25 cellular contexts compared by ENCODE assay signal in genomic region chr2:238571626-238572372, GRCh38.
"Had no signal": no experiment of that assay in that cellular context is flagged by ENCODE, and none has a peak within 500 bp of the region (broad histone marks: within the 10 kb centered on the region; RNA-seq: fewer than 3 reads in every experiment).

No MANE protein-coding gene starts in this region.

- H3K27ac ChIP-seq: adrenal gland, ascending aorta, coronary artery, esophagus muscularis mucosa, ovary, WERI-Rb-1 had no signal

- H3K9me3 ChIP-seq: adrenal gland, ascending aorta, ovary, thyroid gland had no signal

- H3K4me3 ChIP-seq: adrenal gland, ascending aorta, coronary artery, esophagus muscularis mucosa, ovary, thyroid gland had no signal

- H3K9me3 Mint-ChIP-seq: activated CD4-positive, alpha-beta T cell treated with anti-CD3 and anti-CD28 coated beads, Interleukin-2, amount 10 ng/mL, durations not matched to agents 7 days and 5 days; activated CD8-positive, alpha-beta T cell treated with anti-CD3 and anti-CD28 coated beads for 36 hours; T-cell; T-helper 2 cell treated with Interferon-gamma antibody and Interleukin-4, amounts not matched to agents 5 μg/mL and 100 μg/mL, for 36 hours had no signal

- DNase-seq: activated CD4-positive, alpha-beta T cell treated with anti-CD3 and anti-CD28 coated beads, Interleukin-2, amount 10 ng/mL, durations not matched to agents 7 days and 5 days; activated CD4-positive, CD25-positive, alpha-beta regulatory T cell treated with anti-CD3 and anti-CD28 coated beads, Interleukin-2, amount 50 U/mL, for 72 hours; activated CD8-positive, alpha-beta memory T cell treated with anti-CD3 and anti-CD28 coated beads, Interleukin-2, amount 10 ng/mL, durations not matched to agents 7 days and 5 days; activated CD8-positive, alpha-beta T cell treated with anti-CD3 and anti-CD28 coated beads for 36 hours; activated T-cell treated with anti-CD3 and anti-CD28 coated beads for 4 hours; adrenal gland; glutamatergic neuron; hippocampal formation; mesendoderm; naive thymus-derived CD4-positive, alpha-beta T cell; right cardiac atrium; stimulated activated CD4-positive, alpha-beta T cell treated with anti-CD3 and anti-CD28 coated beads, Interleukin-12 subunit alpha, Interleukin-12 subunit beta, amount 100 ng/mL, for 4 hours; stimulated activated CD4-positive, alpha-beta T cell treated with anti-CD3 and anti-CD28 coated beads, Interleukin-4, amount 100 ng/mL, for 4 hours; stimulated activated naive CD8-positive, alpha-beta T cell treated with anti-CD3 and anti-CD28 coated beads, Interleukin-15, Interleukin-2, amounts not matched to agents 100 U/mL and 50 U/mL, for 24 hours; T-cell; WERI-Rb-1 had no signal

- H3K4me1 ChIP-seq: adrenal gland, ascending aorta had no signal

- H3K27me3 ChIP-seq: adrenal gland, ascending aorta, esophagus muscularis mucosa, ovary, thyroid gland had no signal

- H3K36me3 ChIP-seq: adrenal gland, ascending aorta, esophagus muscularis mucosa, ovary, thyroid gland, WERI-Rb-1 had no signal

- H3K36me3 Mint-ChIP-seq: activated CD8-positive, alpha-beta memory T cell treated with anti-CD3 and anti-CD28 coated beads, Interleukin-2, amount 10 ng/mL, durations not matched to agents 7 days and 5 days; activated naive CD8-positive, alpha-beta T cell; naive thymus-derived CD4-positive, alpha-beta T cell; T-cell had no signal

- FAIRE-seq: frontal cortex, TTC549 had no signal

- H3K4me3 Mint-ChIP-seq: activated CD4-positive, alpha-beta T cell treated with anti-CD3 and anti-CD28 coated beads, Interleukin-2, amount 10 ng/mL, durations not matched to agents 7 days and 5 days; activated CD8-positive, alpha-beta memory T cell treated with anti-CD3 and anti-CD28 coated beads, Interleukin-2, amount 10 ng/mL, durations not matched to agents 7 days and 5 days; activated CD8-positive, alpha-beta T cell treated with anti-CD3 and anti-CD28 coated beads for 36 hours; activated naive CD8-positive, alpha-beta T cell; naive thymus-derived CD4-positive, alpha-beta T cell; T-cell; T-helper 2 cell treated with Interferon-gamma antibody and Interleukin-4, amounts not matched to agents 5 μg/mL and 100 μg/mL, for 36 hours had no signal

- H3K4me1 Mint-ChIP-seq: activated CD4-positive, alpha-beta T cell treated with anti-CD3 and anti-CD28 coated beads, Interleukin-2, amount 10 ng/mL, durations not matched to agents 7 days and 5 days; activated CD8-positive, alpha-beta memory T cell treated with anti-CD3 and anti-CD28 coated beads, Interleukin-2, amount 10 ng/mL, durations not matched to agents 7 days and 5 days; naive thymus-derived CD4-positive, alpha-beta T cell; T-cell had no signal

- H3K27me3 Mint-ChIP-seq: activated CD4-positive, alpha-beta T cell treated with anti-CD3 and anti-CD28 coated beads, Interleukin-2, amount 10 ng/mL, durations not matched to agents 7 days and 5 days; activated CD8-positive, alpha-beta memory T cell treated with anti-CD3 and anti-CD28 coated beads, Interleukin-2, amount 10 ng/mL, durations not matched to agents 7 days and 5 days; activated CD8-positive, alpha-beta T cell treated with anti-CD3 and anti-CD28 coated beads for 36 hours; activated naive CD8-positive, alpha-beta T cell had no signal

- H3K27ac Mint-ChIP-seq: activated CD4-positive, alpha-beta T cell treated with anti-CD3 and anti-CD28 coated beads, Interleukin-2, amount 10 ng/mL, durations not matched to agents 7 days and 5 days; activated CD8-positive, alpha-beta memory T cell treated with anti-CD3 and anti-CD28 coated beads, Interleukin-2, amount 10 ng/mL, durations not matched to agents 7 days and 5 days; activated CD8-positive, alpha-beta T cell treated with anti-CD3 and anti-CD28 coated beads for 36 hours; activated naive CD8-positive, alpha-beta T cell; naive thymus-derived CD4-positive, alpha-beta T cell; T-cell; T-helper 2 cell treated with Interferon-gamma antibody and Interleukin-4, amounts not matched to agents 5 μg/mL and 100 μg/mL, for 36 hours had no signal
